Comparison of ENCODE assay signal across 8 cellular contexts in the genomic region with DNA sequence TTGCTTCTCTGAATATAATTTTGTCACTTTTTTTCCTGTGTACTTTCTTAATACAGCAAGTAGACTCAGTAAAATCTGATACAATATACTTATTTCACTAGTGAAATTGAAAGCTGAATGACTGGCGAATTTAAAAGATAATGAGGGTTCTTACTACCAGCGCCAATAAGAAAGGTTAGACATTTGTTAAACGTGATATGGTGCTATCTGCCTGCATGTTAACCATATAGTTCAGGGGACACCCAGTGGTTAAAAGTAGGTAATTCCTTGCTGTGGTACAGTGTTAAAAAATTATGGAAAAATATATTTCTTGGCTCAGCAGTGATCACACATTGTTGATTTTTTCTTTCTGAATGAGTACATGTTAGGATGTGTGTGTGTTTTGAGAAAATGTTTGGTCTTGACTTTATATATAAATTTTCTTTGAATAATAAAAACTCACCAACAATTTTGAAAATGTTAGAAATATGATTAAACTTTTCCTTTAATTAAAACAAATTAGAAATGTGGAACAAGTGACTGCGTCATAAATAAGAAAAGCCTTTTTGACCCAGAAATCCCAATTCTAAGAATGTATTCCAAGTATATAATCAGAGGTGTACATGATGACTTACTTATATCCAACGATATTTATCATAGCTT. TPM values are rescaled to one million over a fixed set of nuclear protein-coding genes. Genes with fewer than 3 reads are reported as not detected.
DNase-seq lines count a peak whose midpoint lies in the region; ATAC-seq lines count a peak whose summit lies in the region.

No MANE protein-coding gene starts in this region.

- H3K4me2 ChIP-seq in Karpas-422 (ENCODE audit: low read depth, low read length, poor library complexity, severe bottlenecking) = peak overlapping the region; percentile 75

- peaks cover 19 to 45% (median 31%) of the 10 kb centered on the region in 3 donors for H3K4me1 Mint-ChIP-seq in T-cell

- H3K27ac ChIP-seq in Karpas-422 (ENCODE audit: low read length) = peak overlapping the region; percentile 47

- H3K27ac Mint-ChIP-seq in T-cell = peak overlapping the region in 1 of 2 donors; percentile 13

- H3K79me2 ChIP-seq in Karpas-422 (ENCODE audit: low read length) = peaks cover 56% of the 10 kb centered on the region

- no peaks in the 10 kb centered on the region for H4K20me1 ChIP-seq in Karpas-422 (ENCODE audit: insufficient read depth, low read depth, low read length)

- H3K9ac ChIP-seq in Karpas-422 (ENCODE audit: low read length) = peak overlapping the region; percentile 54

- DNase-seq in NCI-H510A treated with DMSO at 0.1 percent for 48 hours (lab: John Stamatoyannopoulos, UW) (peak; percentile 26), NCI-H510A (lab: John Stamatoyannopoulos, UW) (no peak), Karpas-422 (peak; percentile 79), T-cell (no peak), fibroblast of the conjunctiva (ENCODE audit: low read depth) (peak; percentile 49), renal cortical epithelial cell (ENCODE audit: low read depth) (peak; percentile 74), islet precursor cell (no peak)

- CTCF ChIA-PET in T-cell (lab: Charles Lee) = interaction anchor here (0.7 to 3.2 kb wide), 14 partner anchors 9 to 907 kb away, joined by 3 to 18 read pairs (median 4); a partner anchor contains a TSS

- H3K9me2 ChIP-seq in Karpas-422 (replicated peaks; ENCODE audit: insufficient read depth, low read length) = no peaks in the 10 kb centered on the region

- H3K4me3 ChIP-seq in Karpas-422 (ENCODE audit: low read length) = peak overlapping the region; percentile 57

- H2AFZ ChIP-seq in Karpas-422 (ENCODE audit: low read length) = no peak overlapping the region

- peaks cover 29% of the 10 kb centered on the region for H3K36me3 Mint-ChIP-seq in T-cell

- POLR2A ChIA-PET in T-cell (lab: Charles Lee) = interaction anchor here in 1 of 2 donors (1.0 kb wide), 1 partner anchor 26 kb away, joined by 5 read pairs; a partner anchor contains a TSS

- no peaks in the 10 kb centered on the region for H3K27me3 ChIP-seq in Karpas-422 (ENCODE audit: low read length)

- H3K4me3 Mint-ChIP-seq in T-cell = peak overlapping the region in 1 of 3 donors; percentile 28

- no peaks in the 10 kb centered on the region for H3K9me3 ChIP-seq in Karpas-422 (ENCODE audit: low read length)

- H3K36me3 ChIP-seq in Karpas-422 (ENCODE audit: insufficient read depth, low read length) = no peaks in the 10 kb centered on the region

- H3K27me3 Mint-ChIP-seq in T-cell = no peaks in the 10 kb centered on the region

- H3K4me1 ChIP-seq in Karpas-422 (ENCODE audit: low read length) = peaks cover 38% of the 10 kb centered on the region

- no peaks in the 10 kb centered on the region for H3K9me3 Mint-ChIP-seq in T-cell

- ATAC-seq in GM21737 (IDR thresholded peaks at IDR 0.05; ENCODE audit: unreplicated experiment) = peak; percentile 76
- ATAC-seq in T-cell (replicated peaks in 1 of 4) = peak; percentile 63 to 91 (median 70)

RNA-seq across cellular contexts. Expression of a gene that starts 25.8 kb away (rescaled TPM):
- 51.3 and 68.2 TPM in 2 replicates for total RNA-seq in Karpas-422 (2014; rRNA removed; shearing (Covaris generic); ENCODE audit: low replicate concordance)
- total RNA-seq in T-cell = 100 to 1,000 TPM; 166 to 238 (median 191) TPM
- total RNA-seq in renal cortical epithelial cell = 183 and 341 TPM in 2 replicates

Comparison
In these comparisons a context has a peak if more than half of its experiments do, and no peak if none do; other contexts are left out.
1. DNase-seq: peak in NCI-H510A treated with DMSO at 0.1 percent for 48 hours (single experiment), Karpas-422 (single experiment), fibroblast of the conjunctiva (single experiment) and renal cortical epithelial cell (single experiment); none in NCI-H510A (single experiment), T-cell (0 of 34) and islet precursor cell (single experiment).